ENCODE assay signal across 20 cellular contexts in the genomic region with DNA sequence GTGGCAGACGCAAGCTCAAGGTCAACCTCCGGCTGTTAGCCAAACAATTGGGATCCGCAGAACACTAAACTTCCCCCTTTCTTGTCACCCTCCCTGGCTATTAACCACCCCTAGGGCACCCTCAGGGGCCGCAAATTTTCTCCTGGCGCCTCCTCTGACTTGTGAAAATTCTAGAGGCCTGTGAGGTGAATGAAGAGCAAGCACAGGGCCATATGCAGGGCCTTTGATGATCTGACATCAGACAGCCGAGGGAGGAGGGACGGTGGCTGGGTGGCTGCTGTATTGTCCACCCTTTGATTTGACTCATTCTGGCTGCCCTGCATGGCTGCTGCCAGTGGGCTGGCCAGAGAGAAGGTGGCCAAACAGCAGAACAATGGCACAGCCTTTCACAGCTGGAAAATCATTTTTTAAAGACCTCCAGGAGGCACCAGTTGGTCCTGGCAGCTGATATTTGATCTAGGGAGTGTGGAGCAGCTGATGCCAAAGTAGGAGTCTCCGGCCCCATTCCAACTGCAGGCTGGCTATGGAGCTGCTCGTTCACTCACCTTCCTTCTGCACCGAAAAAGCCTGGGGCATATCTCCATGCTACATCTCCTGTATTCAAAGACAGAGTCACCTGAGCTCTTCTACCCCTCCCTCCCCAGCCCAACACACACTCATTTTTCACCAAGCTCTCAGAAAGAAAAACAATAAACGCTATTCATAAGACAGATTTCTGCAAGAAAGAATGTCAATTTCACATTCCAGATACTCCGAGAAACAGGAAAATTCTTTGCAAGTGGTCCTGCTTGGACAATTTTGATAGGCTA. TPM values are rescaled to one million over a fixed set of nuclear protein-coding genes. Genes with fewer than 3 reads are reported as not detected.
DNase-seq lines count a peak whose midpoint lies in the region; ATAC-seq and TF ChIP-seq lines count a peak whose summit lies in the region.
"Had no signal": no experiment of that assay in that cellular context is flagged by ENCODE, and none has a peak within 500 bp of the region (broad histone marks: within the 10 kb centered on the region; RNA-seq: fewer than 3 reads in every experiment).

No MANE protein-coding gene starts in this region.

- no peak for ATAC-seq in gastroesophageal sphincter

- no peak overlapping the region for H3K27ac ChIP-seq in adrenal gland
- no peak overlapping the region for H3K27ac ChIP-seq in gastroesophageal sphincter
- H3K27ac ChIP-seq: 22Rv1, neutrophil, VCaP had no signal

- no peaks in the 10 kb centered on the region for H3K9me3 ChIP-seq in adrenal gland (replicated peaks in 1 of 3)
- H3K9me3 ChIP-seq in gastroesophageal sphincter, result no peaks in the 10 kb centered on the region
- H3K9me3 ChIP-seq: neutrophil had no signal

- H3K36me3 ChIP-seq in adrenal gland (replicated peaks in 1 of 2) (no peaks in the 10 kb centered on the region), gastroesophageal sphincter (no peaks in the 10 kb centered on the region)
- H3K36me3 ChIP-seq: neutrophil had no signal

- H3K27me3 ChIP-seq in adrenal gland, result no peaks in the 10 kb centered on the region
- peaks cover 45% of the 10 kb centered on the region for H3K27me3 ChIP-seq in gastroesophageal sphincter

- no peaks in the 10 kb centered on the region for H3K36me3 Mint-ChIP-seq in progenitor cell of endocrine pancreas (ENCODE audit: insufficient read depth)
- no peaks in the 10 kb centered on the region for H3K36me3 Mint-ChIP-seq in type B pancreatic cell

- intact Hi-C loops in adrenal gland (cut with DNase I), result no loop called here

- H3K27ac Mint-ChIP-seq in progenitor cell of endocrine pancreas, result peak overlapping the region; percentile 62
- H3K27ac Mint-ChIP-seq in type B pancreatic cell, result no peak overlapping the region

- H3K4me3 ChIP-seq in adrenal gland, result no peak overlapping the region
- no peak overlapping the region for H3K4me3 ChIP-seq in gastroesophageal sphincter

- H3K4me3 Mint-ChIP-seq in progenitor cell of endocrine pancreas (ENCODE audit: low read depth), result no peak overlapping the region
- no peak overlapping the region for H3K4me3 Mint-ChIP-seq in type B pancreatic cell

- no peak for TF ChIP-seq CTCF in adrenal gland (IDR thresholded peaks at IDR 0.05)
- no peak for TF ChIP-seq CTCF in progenitor cell of endocrine pancreas (IDR thresholded peaks at IDR 0.05; ENCODE audit: unreplicated experiment)
- no peak for TF ChIP-seq CTCF in gastroesophageal sphincter (IDR thresholded peaks at IDR 0.05)
- no peak for TF ChIP-seq CTCF in type B pancreatic cell (conservative IDR thresholded peaks at IDR 0.05)

- 28 to 33% (median 30%) methylated on average over 11 to 12 of the region's 12 CpGs for WGBS in adrenal gland, 4 donors
- 15 to 23% methylated on average over 5 to 9 of the region's 12 CpGs for WGBS in gastroesophageal sphincter (ENCODE audit: low coverage in 1 of 2), 2 donors

- H3K4me1 Mint-ChIP-seq in progenitor cell of endocrine pancreas (ENCODE audit: low read depth) (peaks cover 12% of the 10 kb centered on the region), type B pancreatic cell (ENCODE audit: unreplicated experiment) (peaks cover 6% of the 10 kb centered on the region)

- H3K9me3 Mint-ChIP-seq in progenitor cell of endocrine pancreas (ENCODE audit: low read depth), result no peaks in the 10 kb centered on the region
- H3K9me3 Mint-ChIP-seq in type B pancreatic cell, result no peaks in the 10 kb centered on the region

- no peak for TF ChIP-seq EP300 in gastroesophageal sphincter (IDR thresholded peaks at IDR 0.05)

- H3K27me3 Mint-ChIP-seq in progenitor cell of endocrine pancreas (peaks cover 31% of the 10 kb centered on the region), type B pancreatic cell (peaks cover 48% of the 10 kb centered on the region)

- DNase-seq in NCI-H1105 treated with DMSO at 0.1 percent for 48 hours (lab: John Stamatoyannopoulos, UW) (peak; percentile 2), NCI-H1105 (lab: John Stamatoyannopoulos, UW) (no peak), NCI-H2107 (lab: John Stamatoyannopoulos, UW) (peak; percentile 43), adrenal gland (peak in 4 of 7 donors; percentile 19 to 33 (median 24)), progenitor cell of endocrine pancreas (ENCODE audit: low spot score, unreplicated experiment) (no peak), activated gamma-delta T cell treated with Interleukin-2 at 50 U/mL for 16 hours (no peak), type B pancreatic cell (ENCODE audit: extremely low spot score, unreplicated experiment) (no peak)
- DNase-seq: amniotic stem cell; DMS79 treated with DMSO at 0.1 percent for 48 hours; midbrain; NCI-H524 treated with DMSO at 0.1 percent for 48 hours; stimulated activated CD4-positive, alpha-beta T cell treated with anti-CD3 and anti-CD28 coated beads, Interleukin-4, amount 100 ng/mL, for 24 hours had no signal

- TF ChIP-seq POLR2A in adrenal gland (IDR thresholded peaks at IDR 0.05) (no peak), gastroesophageal sphincter (IDR thresholded peaks at IDR 0.05) (no peak)

- H3K4me1 ChIP-seq in adrenal gland (replicated peaks in 1 of 2) (no peaks in the 10 kb centered on the region), gastroesophageal sphincter (no peaks in the 10 kb centered on the region)

RNA-seq across cellular contexts. Expression of gene BARHL2, which starts 44.9 kb away (rescaled TPM):
- total RNA-seq in adrenal gland (not detected), progenitor cell of endocrine pancreas (not detected in 2 replicates), gastroesophageal sphincter (not detected), type B pancreatic cell (ENCODE audit: low replicate concordance) (14.8 TPM in 1 of 2 replicates, not detected in the other)
- not detected for polyA plus RNA-seq in adrenal gland
- total RNA-seq: endothelial cell of umbilical vein, RPMI7951 had no signal
- polyA plus RNA-seq: endothelial cell of umbilical vein, keratinocyte, thymus had no signal

Comparison
In these comparisons a context has a peak if more than half of its experiments do, and no peak if none do; other contexts are left out.
1. DNase-seq: peak in NCI-H1105 treated with DMSO at 0.1 percent for 48 hours (single experiment), NCI-H2107 (single experiment) and adrenal gland (4 of 7); none in NCI-H1105 (single experiment), progenitor cell of endocrine pancreas (single experiment), activated gamma-delta T cell treated with Interleukin-2 at 50 U/mL for 16 hours (single experiment) and type B pancreatic cell (single experiment).